In genomic region chr7:25619963-25620799, GRCh38 we compare ENCODE assay signal across 10 cellular contexts.
DNase-seq lines count a peak whose midpoint lies in the region; ATAC-seq and TF ChIP-seq lines count a peak whose summit lies in the region.
"Had no signal": no experiment of that assay in that cellular context is flagged by ENCODE, and none has a peak within 500 bp of the region (broad histone marks: within the 10 kb centered on the region; RNA-seq: fewer than 3 reads in every experiment).

No MANE protein-coding gene starts in this region.

- ATAC-seq in lower lobe of right lung (peak; percentile 71 to 74), omental fat pad (ENCODE audit: low FRiP score) (no peak), HG03457 (IDR thresholded peaks at IDR 0.05; ENCODE audit: unreplicated experiment) (no peak)
- ATAC-seq: left colon had no signal

- H3K36me3 ChIP-seq in lower lobe of right lung: no peaks in the 10 kb centered on the region

- no peak for TF ChIP-seq CTCF in lower lobe of right lung (IDR thresholded peaks at IDR 0.05)
- TF ChIP-seq CTCF in omental fat pad (IDR thresholded peaks at IDR 0.05): no peak

- no peaks in the 10 kb centered on the region for H3K9me3 ChIP-seq in lower lobe of right lung

- H3K27me3 ChIP-seq in lower lobe of right lung (ENCODE audit: low read depth): no peaks in the 10 kb centered on the region

- intact Hi-C loops in lower lobe of right lung (cut with DNase I): no loop called here

- peak overlapping the region; percentile 32 for H3K27ac ChIP-seq in adipose tissue (ENCODE audit: low read depth, low read length)
- H3K27ac ChIP-seq in lower lobe of right lung: peak overlapping the region; percentile 74

- DNase-seq in stimulated activated naive CD4-positive, alpha-beta T cell (lab: John Stamatoyannopoulos, UW): peak in 4 of 6 experiments; percentile 22 to 65 (median 48)
- no peak for DNase-seq in stimulated activated naive CD4-positive, alpha-beta T cell treated with Interleukin-2 at 50 U/mL for 16 hours (lab: John Stamatoyannopoulos, UW)
- DNase-seq in lower lobe of right lung (no peak), omental fat pad (ENCODE audit: low spot score) (no peak), hepatic stellate cell (ENCODE audit: low spot score) (no peak), ecto neural progenitor cell (ENCODE audit: low spot score) (no peak)
- DNase-seq: activated CD8-positive, alpha-beta memory T cell treated with anti-CD3 and anti-CD28 coated beads, Interleukin-2, amount 50 U/mL, for 4 hours had no signal

- H3K4me3 ChIP-seq in lower lobe of right lung: no peak overlapping the region

- H3K4me1 ChIP-seq in lower lobe of right lung: peaks cover 20% of the 10 kb centered on the region

- 40 to 59% (median 49%) methylated on average over 8 of the region's 8 CpGs for WGBS in adipose tissue, 3 donors

Comparison
In these comparisons a context has a peak if more than half of its experiments do, and no peak if none do; other contexts are left out.
1. DNase-seq: peak in stimulated activated naive CD4-positive, alpha-beta T cell (4 of 6); none in stimulated activated naive CD4-positive, alpha-beta T cell treated with Interleukin-2 at 50 U/mL for 16 hours (single experiment), lower lobe of right lung (single experiment), omental fat pad (single experiment), hepatic stellate cell (single experiment) and ecto neural progenitor cell (single experiment).
2. ATAC-seq: peak in lower lobe of right lung (2 of 2); none in omental fat pad (single experiment) and HG03457 (single experiment).